Comparison of ENCODE assay signal across 1 cellular context in the genomic region with DNA sequence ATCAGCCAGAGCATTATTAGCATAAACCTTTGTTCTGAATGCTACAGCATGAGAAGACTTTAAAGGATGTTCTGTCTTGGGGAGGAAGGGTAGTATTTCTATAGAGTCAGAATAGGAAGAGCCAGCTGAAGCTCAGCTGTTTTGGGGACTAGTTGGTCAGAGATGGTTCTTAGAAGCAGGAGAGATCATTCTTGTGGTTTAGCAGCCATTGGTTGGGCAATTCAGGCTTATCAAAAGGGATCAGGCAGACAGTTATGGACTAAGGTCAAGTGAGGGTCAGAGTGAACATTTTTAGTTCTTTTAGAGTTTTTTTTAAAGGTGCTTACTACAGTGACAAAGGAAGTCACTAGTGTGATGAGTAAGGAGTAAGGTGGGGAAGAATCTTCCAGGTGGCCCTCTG.
TF ChIP-seq lines count a peak whose summit lies in the region.

No MANE protein-coding gene starts in this region.

TF ChIP-seq in IMR-90, 13 proteins besides CTCF, POLR2A, EP300 and RAD21:
- TF ChIP-seq, protein P1, sequence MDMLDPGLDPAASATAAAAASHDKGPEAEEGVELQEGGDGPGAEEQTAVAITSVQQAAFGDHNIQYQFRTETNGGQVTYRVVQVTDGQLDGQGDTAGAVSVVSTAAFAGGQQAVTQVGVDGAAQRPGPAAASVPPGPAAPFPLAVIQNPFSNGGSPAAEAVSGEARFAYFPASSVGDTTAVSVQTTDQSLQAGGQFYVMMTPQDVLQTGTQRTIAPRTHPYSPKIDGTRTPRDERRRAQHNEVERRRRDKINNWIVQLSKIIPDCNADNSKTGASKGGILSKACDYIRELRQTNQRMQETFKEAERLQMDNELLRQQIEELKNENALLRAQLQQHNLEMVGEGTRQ (IDR thresholded peaks at IDR 0.05; ENCODE audit: low read depth, low read length), result no peak
- TF ChIP-seq NFE2L2 (IDR thresholded peaks at IDR 0.05; ENCODE audit: low read depth, low read length) (no peak), ELK1 (IDR thresholded peaks at IDR 0.05; ENCODE audit: borderline replicate concordance, low read depth, low read length) (no peak), BHLHE40 (IDR thresholded peaks at IDR 0.05; ENCODE audit: low read depth, low read length) (no peak), CHD1 (IDR thresholded peaks at IDR 0.05; ENCODE audit: low read depth, low read length) (no peak), MAFK (IDR thresholded peaks at IDR 0.05; ENCODE audit: low read depth, low read length) (no peak), CEBPB (IDR thresholded peaks at IDR 0.05; ENCODE audit: low read depth, low read length) (no peak), MXI1 (IDR thresholded peaks at IDR 0.05; ENCODE audit: borderline replicate concordance, low read depth, low read length) (no peak)
